ENCODE assay signal across 24 cellular contexts in genomic region chr7:76062254-76062653, GRCh38.
"Had no signal": no experiment of that assay in that cellular context is flagged by ENCODE, and none has a peak within 500 bp of the region (broad histone marks: within the 10 kb centered on the region; RNA-seq: fewer than 3 reads in every experiment).

No MANE protein-coding gene starts in this region.

- H3K27ac Mint-ChIP-seq: activated B cell treated with CpG ODN at 0.5 μM for 24 hours; activated CD4-positive, alpha-beta T cell treated with anti-CD3 and anti-CD28 coated beads for 36 hours; activated naive CD8-positive, alpha-beta T cell; nephron had no signal

- ATAC-seq: activated CD4-positive, alpha-beta T cell treated with anti-CD3 and anti-CD28 coated beads for 36 hours; body of pancreas; gastroesophageal sphincter; left cardiac atrium; psoas muscle had no signal

- H3K9ac ChIP-seq: parathyroid adenoma had no signal

- H3K9me3 Mint-ChIP-seq: activated B cell treated with CpG ODN at 0.5 μM for 24 hours; activated T-cell treated with anti-CD3 and anti-CD28 coated beads, Interleukin-2, amount 50 U/mL, for 24 hours; nephron had no signal

- H3K79me2 ChIP-seq: hepatocyte had no signal

- H3K27me3 Mint-ChIP-seq: activated B cell treated with CpG ODN at 0.5 μM for 24 hours; activated CD4-positive, alpha-beta T cell treated with anti-CD3 and anti-CD28 coated beads for 36 hours; activated naive CD8-positive, alpha-beta T cell; activated T-cell treated with anti-CD3 and anti-CD28 coated beads, Interleukin-2, amount 50 U/mL, for 24 hours had no signal

- H3K4me1 ChIP-seq: parathyroid adenoma had no signal

- H3K27ac ChIP-seq: body of pancreas, gastroesophageal sphincter, hepatocyte, parathyroid adenoma, tibial nerve had no signal

- H2AFZ ChIP-seq: hepatocyte, parathyroid adenoma had no signal

- H3K4me2 ChIP-seq: hepatocyte, smooth muscle cell had no signal

- H3K4me1 Mint-ChIP-seq: activated B cell treated with CpG ODN at 0.5 μM for 24 hours had no signal

- H3K9me3 ChIP-seq: body of pancreas, gastroesophageal sphincter, psoas muscle, tibial nerve had no signal

- FAIRE-seq: colon, endothelial cell of umbilical vein had no signal

- H3K4me3 Mint-ChIP-seq: activated B cell treated with CpG ODN at 0.5 μM for 24 hours; activated CD4-positive, alpha-beta T cell treated with anti-CD3 and anti-CD28 coated beads for 36 hours; activated naive CD8-positive, alpha-beta T cell; activated T-cell treated with anti-CD3 and anti-CD28 coated beads, Interleukin-2, amount 50 U/mL, for 24 hours; nephron had no signal

- H3K4me3 ChIP-seq: body of pancreas, gastroesophageal sphincter, hepatocyte, psoas muscle, smooth muscle cell, tibial nerve had no signal

- DNase-seq: activated B cell treated with CpG ODN at 0.5 μM for 24 hours; activated CD4-positive, alpha-beta T cell treated with anti-CD3 and anti-CD28 coated beads for 36 hours; activated CD8-positive, alpha-beta memory T cell treated with anti-CD3 and anti-CD28 coated beads, Interleukin-2, amount 50 U/mL, for 4 hours; activated T-cell treated with anti-CD3 and anti-CD28 coated beads, Interleukin-2, amount 50 U/mL, for 24 hours; anterior cingulate cortex; body of pancreas; effector memory CD4-positive, alpha-beta T cell; islet precursor cell; left cardiac atrium; mammary epithelial cell; nucleus accumbens; psoas muscle; stimulated activated CD4-positive, alpha-beta T cell treated with anti-CD3 and anti-CD28 coated beads, Interleukin-2, amount 100 ng/mL, for 24 hours; stimulated activated naive CD4-positive, alpha-beta T cell; T-helper 2 cell had no signal

- H3K27me3 ChIP-seq: body of pancreas, gastroesophageal sphincter, hepatocyte, tibial nerve had no signal
